In genomic region chr11:72781313-72782080, GRCh38 we compare ENCODE assay signal across 8 cellular contexts. TPM values are rescaled to one million over a fixed set of nuclear protein-coding genes. Genes with fewer than 3 reads are reported as not detected.
DNase-seq lines count a peak whose midpoint lies in the region; ATAC-seq and TF ChIP-seq lines count a peak whose summit lies in the region.

No MANE protein-coding gene starts in this region.

- ATAC-seq in HG02885 (IDR thresholded peaks at IDR 0.05; ENCODE audit: poor library complexity, unreplicated experiment) (peak; percentile 45), WTC11 (peak; percentile 35), right lobe of liver (peak; percentile 2 to 3 (median 2)), GM18505 (IDR thresholded peaks at IDR 0.05; ENCODE audit: unreplicated experiment) (no peak)

- TF ChIP-seq CTCF in WTC11 (IDR thresholded peaks at IDR 0.05): no peak
- no peak for TF ChIP-seq CTCF in cardiac fibroblast (IDR thresholded peaks at IDR 0.05; ENCODE audit: low read depth, low read length)
- TF ChIP-seq CTCF in right lobe of liver (IDR thresholded peaks at IDR 0.05): no peak

- H3K4me1 ChIP-seq in right lobe of liver: peaks cover 0 to 43% (median 21%) of the 10 kb centered on the region in 4 donors

- peak overlapping the region; percentile 66 to 90 (median 82) for H3K27ac ChIP-seq in right lobe of liver

- H3K4me3 ChIP-seq in cardiac fibroblast (replicated peaks in 1 of 2; ENCODE audit: low read depth in 2 of 2, low read length in 2 of 2) (peak overlapping the region; percentile 41 to 43), right lobe of liver (peak overlapping the region; percentile 65 to 89 (median 67))

- 0% methylated on average over 1 of the region's 89 CpGs for WGBS in right lobe of liver (ENCODE audit: insufficient coverage, low coverage, low lambda C conversion rate, missing lambda C conversion rate)

- peak; percentile 69 for DNase-seq in COLO668 (lab: John Stamatoyannopoulos, UW; ENCODE audit: unreplicated experiment)
- DNase-seq in WTC11 (ENCODE audit: low spot score): peak; percentile 49
- DNase-seq in cardiac fibroblast (ENCODE audit: low read depth in 2 of 2): no peak
- peak in 2 of 3 donors; percentile 64 to 67 for DNase-seq in right lobe of liver
- DNase-seq in stimulated activated CD8-positive, alpha-beta memory T cell treated with anti-CD3 and anti-CD28 coated beads, Interleukin-15, amount 100 ng/mL, for 4 hours (ENCODE audit: low read depth in 2 of 2): peak; percentile 28 to 37
- DNase-seq in DMS114 treated with DMSO at 0.1 percent for 48 hours (lab: John Stamatoyannopoulos, UW; ENCODE audit: unreplicated experiment): no peak

- H3K27ac Mint-ChIP-seq in WTC11: no peak overlapping the region

- CTCF ChIA-PET in WTC11 (lab: Charles Lee): interaction anchor here (0.8 to 3.6 kb wide), 12 partner anchors 10 to 525 kb away, joined by 3 to 42 read pairs (median 4); partner anchors contain the start of gene STARD10

- H3K4me1 Mint-ChIP-seq in WTC11: peaks cover 25% of the 10 kb centered on the region

- peak overlapping the region; percentile 87 for H3K4me3 Mint-ChIP-seq in WTC11

- TF ChIP-seq POLR2A in right lobe of liver (IDR thresholded peaks at IDR 0.05): no peak
- TF ChIP-seq POLR2A in GM18505 (IDR thresholded peaks at IDR 0.05; ENCODE audit: borderline replicate concordance, extremely low read depth, insufficient read depth, insufficient read length): no peak

- intact Hi-C loops in right lobe of liver (cut with DNase I): no loop called here

- H3K27me3 Mint-ChIP-seq in WTC11 (ENCODE audit: low read depth): peaks cover 7% of the 10 kb centered on the region

- H3K9me3 ChIP-seq in right lobe of liver: no peaks in the 10 kb centered on the region

- POLR2A ChIA-PET in WTC11 (lab: Charles Lee): interaction anchor here (0.9 to 1.9 kb wide), 4 partner anchors 10 to 56 kb away, joined by 3 to 5 read pairs (median 4); partner anchors contain the start of gene STARD10

- no peaks in the 10 kb centered on the region for H3K36me3 ChIP-seq in right lobe of liver

- H3K9me3 Mint-ChIP-seq in WTC11: no peaks in the 10 kb centered on the region

- H3K36me3 Mint-ChIP-seq in WTC11: no peaks in the 10 kb centered on the region

- H3K27me3 ChIP-seq in right lobe of liver: no peaks in the 10 kb centered on the region

TF ChIP-seq in WTC11, 78 proteins besides CTCF, POLR2A, EP300 and RAD21:
- TF ChIP-seq ATF2 (CRISPR knock-in tag; IDR thresholded peaks at IDR 0.05; ENCODE audit: borderline replicate concordance, low read depth) (no peak), KAT7 (CRISPR knock-in tag; IDR thresholded peaks at IDR 0.05; ENCODE audit: borderline replicate concordance) (no peak), HMGXB4 (CRISPR knock-in tag; IDR thresholded peaks at IDR 0.05) (0 out of 2 replicates have a peak, but pooled peaks have one; percentile 33), NR3C1 (CRISPR knock-in tag; conservative IDR thresholded peaks at IDR 0.05; ENCODE audit: low read depth) (no peak), ZNF232 (CRISPR knock-in tag; IDR thresholded peaks at IDR 0.05) (no peak), GTF2I (CRISPR knock-in tag; conservative IDR thresholded peaks at IDR 0.05) (no peak), OVOL2 (CRISPR knock-in tag; IDR thresholded peaks at IDR 0.05; ENCODE audit: borderline replicate concordance) (no peak)

RNA-seq across cellular contexts. Expression of gene STARD10, which starts 12.3 kb away (rescaled TPM):
- 32.0 to 40.9 TPM (median 36.6 TPM) in 3 replicates for total RNA-seq in WTC11 (2021)
- total RNA-seq in right lobe of liver: 100 to 1,000 TPM; 282 to 525 (median 330) TPM

RNA-seq across cellular contexts. Expression of gene ARAP1, which starts 29.3 kb away (rescaled TPM):
- total RNA-seq in WTC11 (2021) (76.4 to 98.8 TPM (median 78.3 TPM) in 3 replicates), right lobe of liver (10 to 100 TPM; 32.9 to 76.7 (median 41.2) TPM)

RNA-seq across cellular contexts. Expression of gene ATG16L2, which starts 32.7 kb away (rescaled TPM):
- 22.2 to 29.0 TPM (median 28.6 TPM) in 3 replicates for total RNA-seq in WTC11 (2021)
- 10 to 100 TPM in 5 of 6 experiments, 1 to 10 TPM in 1; 8.6 to 23.8 (median 15.4) TPM for total RNA-seq in right lobe of liver

Comparison
In these comparisons a context has a peak if more than half of its experiments do, and no peak if none do; other contexts are left out.
1. DNase-seq: peak in COLO668 (single experiment), WTC11 (single experiment), right lobe of liver (2 of 3) and stimulated activated CD8-positive, alpha-beta memory T cell treated with anti-CD3 and anti-CD28 coated beads, Interleukin-15, amount 100 ng/mL, for 4 hours (2 of 2); none in cardiac fibroblast (0 of 2) and DMS114 treated with DMSO at 0.1 percent for 48 hours (single experiment).